ENCODE assay signal across 13 cellular contexts in genomic region chr3:152121292-152121654, GRCh38.
A peak's percentile ranks its signal among the peaks of the same experiment; 100 is the strongest.
DNase-seq lines count a peak whose midpoint lies in the region; ATAC-seq and TF ChIP-seq lines count a peak whose summit lies in the region.
"Had no signal": no experiment of that assay in that cellular context is flagged by ENCODE, and none has a peak within 500 bp of the region (broad histone marks: within the 10 kb centered on the region; RNA-seq: fewer than 3 reads in every experiment).

No MANE protein-coding gene starts in this region.

- DNase-seq in MCF 10A (ENCODE audit: unreplicated experiment) (peak; percentile 65), breast epithelium (ENCODE audit: low spot score in 2 of 2) (no peak), amniotic epithelial cell (ENCODE audit: low read depth) (peak; percentile 98), hepatic stellate cell (ENCODE audit: low spot score) (peak; percentile 63), uterus (no peak), amygdala (lab: John Stamatoyannopoulos, UW) (no peak)
- DNase-seq: activated CD4-positive, alpha-beta T cell treated with anti-CD3 and anti-CD28 coated beads for 48 hours; activated naive CD4-positive, alpha-beta T cell; NCI-H524 treated with DMSO at 0.1 percent for 48 hours; thyroid gland had no signal

- H3K27ac ChIP-seq in breast epithelium, result no peak overlapping the region
- H3K27ac ChIP-seq in uterus, result peak overlapping the region; percentile 75 to 90
- H3K27ac ChIP-seq: neural progenitor cell, thyroid gland had no signal

- H3K27me3 Mint-ChIP-seq in MCF 10A (ENCODE audit: insufficient read depth, unreplicated experiment), result no peaks in the 10 kb centered on the region

- no peak for ATAC-seq in HG02885 (IDR thresholded peaks at IDR 0.05; ENCODE audit: poor library complexity, unreplicated experiment)
- ATAC-seq in GM21447 (IDR thresholded peaks at IDR 0.05; ENCODE audit: unreplicated experiment), result no peak

- H3K36me3 ChIP-seq in breast epithelium (no peaks in the 10 kb centered on the region), uterus (no peaks in the 10 kb centered on the region)
- H3K36me3 ChIP-seq: neural progenitor cell, thyroid gland had no signal

- intact Hi-C loops in MCF 10A (cut with micrococcal nuclease), result loop anchor here (5.0 kb wide), 1 partner anchor 146 kb away; the partner anchor contains the start of gene MBNL1
- intact Hi-C loops in breast epithelium (cut with DNase I; ENCODE audit: low total_unique reads), result no loop called here
- intact Hi-C loops in uterus (cut with DNase I; ENCODE audit: low total_unique reads), result no loop called here

- BruUV-seq in MCF 10A (replicated peaks; lab: Mats Ljungman, UMichigan), result no TSS peak

- no peaks in the 10 kb centered on the region for H3K9me3 Mint-ChIP-seq in MCF 10A (ENCODE audit: unreplicated experiment)

- peak overlapping the region; percentile 82 for H3K27ac Mint-ChIP-seq in MCF 10A (ENCODE audit: low read depth, unreplicated experiment)
- H3K27ac Mint-ChIP-seq: neural progenitor cell had no signal

- POLR2A ChIA-PET in MCF 10A (lab: Yijun Ruan, JAX), result interaction anchor here (0.6 to 1.4 kb wide), 9 partner anchors 14 to 148 kb away, joined by 3 to 8 read pairs (median 4); partner anchors contain the start of gene MBNL1

- TF ChIP-seq POLR2A in breast epithelium (IDR thresholded peaks at IDR 0.05) (no peak), uterus (IDR thresholded peaks at IDR 0.05) (no peak)

- H3K27me3 ChIP-seq in breast epithelium, result no peaks in the 10 kb centered on the region
- H3K27me3 ChIP-seq in uterus, result no peaks in the 10 kb centered on the region
- H3K27me3 ChIP-seq: neural progenitor cell, thyroid gland had no signal

- H3K9me3 ChIP-seq in breast epithelium, result no peaks in the 10 kb centered on the region
- H3K9me3 ChIP-seq in uterus, result no peaks in the 10 kb centered on the region
- H3K9me3 ChIP-seq: thyroid gland had no signal

- H3K4me1 ChIP-seq in breast epithelium (no peaks in the 10 kb centered on the region), uterus (no peaks in the 10 kb centered on the region)
- H3K4me1 ChIP-seq: neural progenitor cell, thyroid gland had no signal

- no peak overlapping the region for H3K4me3 ChIP-seq in breast epithelium
- H3K4me3 ChIP-seq in uterus, result no peak overlapping the region
- H3K4me3 ChIP-seq: neural progenitor cell, thyroid gland had no signal

- CTCF ChIA-PET in MCF 10A (lab: Yijun Ruan, JAX), result interaction anchor here (0.6 kb wide), 1 partner anchor 59 kb away, joined by 4 read pairs; no protein-coding TSS in a partner anchor

- H3K4me3 Mint-ChIP-seq in MCF 10A (ENCODE audit: unreplicated experiment), result no peak overlapping the region
- H3K4me3 Mint-ChIP-seq: neural progenitor cell had no signal

- peaks cover 38% of the 10 kb centered on the region for H3K4me1 Mint-ChIP-seq in MCF 10A (ENCODE audit: insufficient read depth, unreplicated experiment)
- H3K4me1 Mint-ChIP-seq: neural progenitor cell had no signal

- peaks cover 6% of the 10 kb centered on the region for H3K36me3 Mint-ChIP-seq in MCF 10A (ENCODE audit: insufficient read depth, unreplicated experiment)
- H3K36me3 Mint-ChIP-seq: neural progenitor cell had no signal

- TF ChIP-seq CTCF in MCF 10A (IDR thresholded peaks at IDR 0.05; ENCODE audit: unreplicated experiment), result no peak
- no peak for TF ChIP-seq CTCF in breast epithelium (IDR thresholded peaks at IDR 0.05)
- TF ChIP-seq CTCF in uterus (IDR thresholded peaks at IDR 0.05), result no peak

Comparison
In these comparisons a context has a peak if more than half of its experiments do, and no peak if none do; other contexts are left out.
1. DNase-seq: peak in MCF 10A (single experiment), amniotic epithelial cell (single experiment) and hepatic stellate cell (single experiment); none in breast epithelium (0 of 2), uterus (0 of 2) and amygdala (0 of 56).
2. H3K27ac ChIP-seq: peak in uterus (2 of 2); none in breast epithelium (0 of 2).